14 cellular contexts compared by ENCODE assay signal in the genomic region with DNA sequence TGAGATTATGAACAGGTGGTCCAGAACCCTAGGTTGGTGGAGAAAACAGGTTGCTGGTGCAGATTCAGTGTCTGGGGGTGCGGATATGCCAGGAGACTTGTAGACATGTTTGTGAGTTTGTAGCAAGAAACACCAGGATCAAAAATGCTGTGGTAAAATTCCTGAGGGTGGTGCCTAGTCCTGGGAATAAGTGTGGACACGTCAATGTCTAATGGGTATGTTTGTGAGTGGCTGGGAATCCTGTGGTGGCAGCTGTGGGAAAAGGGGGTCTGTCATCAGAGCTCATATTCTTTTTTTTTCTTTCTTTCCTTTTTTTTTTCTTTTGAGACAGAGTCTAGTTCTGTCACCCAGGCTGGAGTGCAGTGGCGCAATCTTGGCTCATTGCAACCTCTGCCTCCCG. TPM values are rescaled to one million over a fixed set of nuclear protein-coding genes. Genes with fewer than 3 reads are reported as not detected.
DNase-seq lines count a peak whose midpoint lies in the region; ATAC-seq lines count a peak whose summit lies in the region.
"Had no signal": no experiment of that assay in that cellular context is flagged by ENCODE, and none has a peak within 500 bp of the region (broad histone marks: within the 10 kb centered on the region; RNA-seq: fewer than 3 reads in every experiment).

No MANE protein-coding gene starts in this region.

- intact Hi-C loops in activated CD4-positive, alpha-beta T cell treated with anti-CD3 and anti-CD28 coated beads for 36 hours (cut with DNase I, micrococcal nuclease) = loop anchor here in 1 of 2 experiments (10.0 kb wide), 3 partner anchors 237 to 533 kb away; a partner anchor contains a TSS

- peaks cover 65% of the 10 kb centered on the region for H3K4me1 Mint-ChIP-seq in activated CD4-positive, alpha-beta T cell treated with anti-CD3 and anti-CD28 coated beads for 36 hours

- no peak overlapping the region for H3K4me3 Mint-ChIP-seq in activated CD4-positive, alpha-beta T cell treated with anti-CD3 and anti-CD28 coated beads for 36 hours
- H3K4me3 Mint-ChIP-seq: stimulated activated memory B cell treated with anti-CD40 and anti-IgM and Interleukin-4, amounts not matched to agents 10 μg/mL and 1 μg/mL and 100 μg/mL, for 72 hours had no signal

- H3K27me3 ChIP-seq in skeletal muscle tissue (ENCODE audit: control insufficient read depth in 3 of 3, insufficient read depth in 3 of 3, low read length in 3 of 3) (no peaks in the 10 kb centered on the region), neuronal stem cell (ENCODE audit: control insufficient read depth in 3 of 3, insufficient read depth in 3 of 3, low read depth in 1 of 3, low read length in 3 of 3) (no peaks in the 10 kb centered on the region)
- H3K27me3 ChIP-seq: left lung had no signal

- CTCF ChIA-PET in activated CD4-positive, alpha-beta T cell treated with anti-CD3 and anti-CD28 coated beads for 36 hours (lab: Charles Lee) = no interaction called here

- peak overlapping the region; percentile 96 for H3K27ac ChIP-seq in angular gyrus (ENCODE audit: low read depth, low read length)
- H3K27ac ChIP-seq in skeletal muscle tissue (ENCODE audit: low read depth, low read length) = peak overlapping the region; percentile 33
- H3K27ac ChIP-seq in neuronal stem cell (replicated peaks; ENCODE audit: low read length) = no peak overlapping the region
- H3K27ac ChIP-seq: left lung, parathyroid adenoma had no signal

- no peak overlapping the region for H3K27ac Mint-ChIP-seq in activated CD4-positive, alpha-beta T cell treated with anti-CD3 and anti-CD28 coated beads for 36 hours

- no peak overlapping the region for H2BK15ac ChIP-seq in neuronal stem cell (ENCODE audit: low read length)

- WGBS in neuronal stem cell (ENCODE audit: extremely low coverage in 2 of 2, insufficient read length in 2 of 2, insufficient replicate concordance in 1 of 2), 2 donors = no CpG with 5 or more reads among the region's 4 CpGs

- H3K9me3 Mint-ChIP-seq in activated CD4-positive, alpha-beta T cell treated with anti-CD3 and anti-CD28 coated beads for 36 hours (ENCODE audit: low read depth) = peaks cover 11% of the 10 kb centered on the region

- H3K36me3 Mint-ChIP-seq in activated CD4-positive, alpha-beta T cell treated with anti-CD3 and anti-CD28 coated beads for 36 hours (ENCODE audit: low read depth) = peaks cover 63% of the 10 kb centered on the region

- no peak overlapping the region for H3K23ac ChIP-seq in neuronal stem cell (ENCODE audit: low read depth, low read length, poor library complexity)

- DNase-seq in HT1080 (ENCODE audit: low read depth) (peak; percentile 17), glomerular visceral epithelial cell (ENCODE audit: extremely low spot score) (peak; percentile 25), NCI-H524 (lab: John Stamatoyannopoulos, UW) (no peak), neuronal stem cell (ENCODE audit: low spot score) (no peak)
- DNase-seq in activated CD4-positive, alpha-beta T cell treated with anti-CD3 and anti-CD28 coated beads for 36 hours = no peak
- DNase-seq: central memory CD4-positive, alpha-beta T cell; left lung; NCI-H1092; NCI-H510A treated with DMSO at 0.1 percent for 48 hours; stimulated activated CD4-positive, alpha-beta T cell treated with anti-CD3 and anti-CD28 coated beads, Interleukin-2, amount 100 ng/mL, for 24 hours had no signal

- H3K4ac ChIP-seq in neuronal stem cell (ENCODE audit: low read length) = no peak overlapping the region

- no peak for ATAC-seq in activated CD4-positive, alpha-beta T cell treated with anti-CD3 and anti-CD28 coated beads for 36 hours
- ATAC-seq: stimulated activated memory B cell treated with anti-CD40 and anti-IgM and Interleukin-4, amounts not matched to agents 10 μg/mL and 1 μg/mL and 100 μg/mL, for 72 hours had no signal

- H3K18ac ChIP-seq in neuronal stem cell (ENCODE audit: low read length) = no peak overlapping the region

- H3K27me3 Mint-ChIP-seq in activated CD4-positive, alpha-beta T cell treated with anti-CD3 and anti-CD28 coated beads for 36 hours = no peaks in the 10 kb centered on the region
- H3K27me3 Mint-ChIP-seq: stimulated activated memory B cell treated with anti-CD40 and anti-IgM and Interleukin-4, amounts not matched to agents 10 μg/mL and 1 μg/mL and 100 μg/mL, for 72 hours had no signal

- H2AK5ac ChIP-seq in neuronal stem cell (ENCODE audit: low read depth, low read length) = no peak overlapping the region

- H4K8ac ChIP-seq in neuronal stem cell (ENCODE audit: low read depth, low read length) = no peak overlapping the region

- H3K4me2 ChIP-seq in neuronal stem cell (ENCODE audit: insufficient read depth, low read length, poor library complexity, severe bottlenecking) = no peak overlapping the region

- no peaks in the 10 kb centered on the region for H3K9me3 ChIP-seq in skeletal muscle tissue (ENCODE audit: control insufficient read depth in 3 of 3, low read length in 3 of 3)
- H3K9me3 ChIP-seq in neuronal stem cell (replicated peaks in 1 of 2; ENCODE audit: control insufficient read depth in 2 of 2, insufficient read depth in 1 of 2, low read depth in 1 of 2, low read length in 2 of 2) = peaks cover 2 to 92% of the 10 kb centered on the region in 2 donors

- H3K36me3 ChIP-seq in skeletal muscle tissue (ENCODE audit: control insufficient read depth in 3 of 3, insufficient read depth in 3 of 3, low read length in 3 of 3) (peaks cover 0 to 6% (median 2%) of the 10 kb centered on the region in 3 donors), neuronal stem cell (replicated peaks in 1 of 2; ENCODE audit: control insufficient read depth in 2 of 2, insufficient read depth in 2 of 2, low read length in 2 of 2) (peaks cover 6 to 86% of the 10 kb centered on the region in 2 donors)

- H3K4me1 ChIP-seq in skeletal muscle tissue (ENCODE audit: control insufficient read depth in 3 of 3, insufficient read depth in 3 of 3, low read length in 3 of 3) (peaks cover 5 to 9% (median 6%) of the 10 kb centered on the region in 3 donors), neuronal stem cell (ENCODE audit: control insufficient read depth in 2 of 2, insufficient read depth in 1 of 2, low read depth in 1 of 2, low read length in 2 of 2) (peaks cover 0 to 3% of the 10 kb centered on the region in 2 donors)

- H3K9ac ChIP-seq in skeletal muscle tissue (ENCODE audit: low read depth in 1 of 3, low read length in 3 of 3) (no peak overlapping the region), neuronal stem cell (ENCODE audit: low read depth, low read length, poor library complexity) (no peak overlapping the region)
- H3K9ac ChIP-seq: parathyroid adenoma had no signal

- no peak overlapping the region for H3K4me3 ChIP-seq in skeletal muscle tissue (ENCODE audit: low read length in 3 of 3)
- no peak overlapping the region for H3K4me3 ChIP-seq in neuronal stem cell (ENCODE audit: low read length in 2 of 2)
- H3K4me3 ChIP-seq: left lung had no signal

- POLR2A ChIA-PET in activated CD4-positive, alpha-beta T cell treated with anti-CD3 and anti-CD28 coated beads for 36 hours (lab: Charles Lee) = interaction anchor here (0.6 kb wide), 1 partner anchor 323 kb away, joined by 3 read pairs; no protein-coding TSS in a partner anchor

- no peak overlapping the region for H2BK120ac ChIP-seq in neuronal stem cell (ENCODE audit: low read depth, low read length)

- no peak overlapping the region for H2BK12ac ChIP-seq in neuronal stem cell (ENCODE audit: low read length)

- H3K79me1 ChIP-seq in neuronal stem cell (ENCODE audit: low read depth, low read length) = peaks cover 7% of the 10 kb centered on the region

- no peak overlapping the region for H4K91ac ChIP-seq in neuronal stem cell (ENCODE audit: low read depth, low read length, poor library complexity)

- H2AFZ ChIP-seq in neuronal stem cell (ENCODE audit: low read length) = no peak overlapping the region
- H2AFZ ChIP-seq: parathyroid adenoma had no signal

- H2BK5ac ChIP-seq in neuronal stem cell (ENCODE audit: low read length) = no peak overlapping the region

- no peak overlapping the region for H3K14ac ChIP-seq in neuronal stem cell (ENCODE audit: low read length)

RNA-seq across cellular contexts. Expression of a gene that starts 7.2 kb away (rescaled TPM):
- 2.7 and 4.5 TPM in 2 replicates for total RNA-seq in HT1080 (2014; rRNA removed; shearing (Covaris generic))
- polyA plus RNA-seq in HT1080 (2015; cell fraction: cytosol; rRNA removed) = 1.2 and 2.0 TPM in 2 replicates
- polyA plus RNA-seq in HT1080 (2015; cell fraction: nucleus; rRNA removed) = 3.8 and 4.3 TPM in 2 replicates
- 7.3 TPM for total RNA-seq in skeletal muscle tissue
- 10 to 100 TPM; 11.7 to 11.8 TPM for total RNA-seq in activated CD4-positive, alpha-beta T cell treated with anti-CD3 and anti-CD28 coated beads for 36 hours
- 18.6 TPM for polyA plus RNA-seq in neuronal stem cell (2013, experiment 1 of 2)
- polyA plus RNA-seq in neuronal stem cell (2013, experiment 2 of 2) = 19.0 TPM

RNA-seq across cellular contexts. Expression of a gene that starts 36.8 kb away (rescaled TPM):
- total RNA-seq in HT1080 (2014; rRNA removed; shearing (Covaris generic)) = 5.2 and 6.5 TPM in 2 replicates
- 4.8 and 4.9 TPM in 2 replicates for polyA plus RNA-seq in HT1080 (2015; cell fraction: cytosol; rRNA removed)
- 13.4 and 17.2 TPM in 2 replicates for polyA plus RNA-seq in HT1080 (2015; cell fraction: nucleus; rRNA removed)
- 15.7 TPM for total RNA-seq in skeletal muscle tissue
- total RNA-seq in activated CD4-positive, alpha-beta T cell treated with anti-CD3 and anti-CD28 coated beads for 36 hours = 10 to 100 TPM; 15.8 to 19.5 TPM
- polyA plus RNA-seq in neuronal stem cell (2013, experiment 1 of 2) = 140 TPM
- polyA plus RNA-seq in neuronal stem cell (2013, experiment 2 of 2) = 141 TPM

Comparison
In these comparisons a context has a peak if more than half of its experiments do, and no peak if none do; other contexts are left out.
1. DNase-seq: peak in HT1080 (single experiment) and glomerular visceral epithelial cell (single experiment); none in activated CD4-positive, alpha-beta T cell treated with anti-CD3 and anti-CD28 coated beads for 36 hours (single experiment), NCI-H524 (0 of 2) and neuronal stem cell (single experiment).